Comparison of ENCODE assay signal across 11 cellular contexts in genomic region chr5:78527054-78527884, GRCh38.
A peak's percentile ranks its signal among the peaks of the same experiment; 100 is the strongest.
DNase-seq lines count a peak whose midpoint lies in the region; ATAC-seq and TF ChIP-seq lines count a peak whose summit lies in the region.
"Had no signal": no experiment of that assay in that cellular context is flagged by ENCODE, and none has a peak within 500 bp of the region (broad histone marks: within the 10 kb centered on the region; RNA-seq: fewer than 3 reads in every experiment).

No MANE protein-coding gene starts in this region.

- no peaks in the 10 kb centered on the region for H3K36me3 ChIP-seq in ectodermal cell (ENCODE audit: control insufficient read depth, insufficient read depth, low read length)
- no peaks in the 10 kb centered on the region for H3K36me3 ChIP-seq in upper lobe of right lung

- intact Hi-C loops in upper lobe of right lung (cut with DNase I), result no loop called here

- no peak for TF ChIP-seq CTCF in upper lobe of right lung (IDR thresholded peaks at IDR 0.05)

- H3K27ac ChIP-seq in ectodermal cell (ENCODE audit: insufficient read depth, low read depth, low read length, poor library complexity, severe bottlenecking) (peak overlapping the region; percentile 33), upper lobe of right lung (peak overlapping the region; percentile 81)
- H3K27ac ChIP-seq: VCaP had no signal

- H3K4me3 ChIP-seq in ectodermal cell (ENCODE audit: insufficient read depth, low read depth, low read length) (no peak overlapping the region), upper lobe of right lung (no peak overlapping the region)

- H3K27me3 ChIP-seq in ectodermal cell (ENCODE audit: control insufficient read depth, insufficient read depth, low read length, poor library complexity, severe bottlenecking), result no peaks in the 10 kb centered on the region
- no peaks in the 10 kb centered on the region for H3K27me3 ChIP-seq in upper lobe of right lung

- ATAC-seq in upper lobe of right lung, result peak; percentile 87
- ATAC-seq in GM19351 (IDR thresholded peaks at IDR 0.05; ENCODE audit: unreplicated experiment), result no peak
- no peak for ATAC-seq in GM18868 (IDR thresholded peaks at IDR 0.05; ENCODE audit: unreplicated experiment)

- WGBS in ectodermal cell, 2 experiments, result 67 to 71% methylated on average over 9 of the region's 9 CpGs

- peaks cover 6% of the 10 kb centered on the region for H3K4me1 ChIP-seq in ectodermal cell (ENCODE audit: control insufficient read depth, insufficient read depth, low read length)
- H3K4me1 ChIP-seq in upper lobe of right lung, result peaks cover 34% of the 10 kb centered on the region

- peak; percentile 39 for DNase-seq in DMS53 (lab: John Stamatoyannopoulos, UW)
- DNase-seq in DMS53 treated with DMSO at 0.1 percent for 48 hours (lab: John Stamatoyannopoulos, UW; ENCODE audit: unreplicated experiment), result no peak
- DNase-seq in lung microvascular endothelial cell (ENCODE audit: low read depth in 2 of 2), result peak; percentile 77 to 99
- no peak for DNase-seq in upper lobe of right lung
- DNase-seq in GDM1 (lab: John Stamatoyannopoulos, UW), result no peak
- DNase-seq: 8988T, naive B cell had no signal

- H3K9me3 ChIP-seq in ectodermal cell (ENCODE audit: control insufficient read depth, low read length) (no peaks in the 10 kb centered on the region), upper lobe of right lung (no peaks in the 10 kb centered on the region)

Comparison
In these comparisons a context has a peak if more than half of its experiments do, and no peak if none do; other contexts are left out.
1. DNase-seq: peak in DMS53 (single experiment) and lung microvascular endothelial cell (2 of 2); none in DMS53 treated with DMSO at 0.1 percent for 48 hours (single experiment), upper lobe of right lung (single experiment) and GDM1 (single experiment).